In the genomic region with DNA sequence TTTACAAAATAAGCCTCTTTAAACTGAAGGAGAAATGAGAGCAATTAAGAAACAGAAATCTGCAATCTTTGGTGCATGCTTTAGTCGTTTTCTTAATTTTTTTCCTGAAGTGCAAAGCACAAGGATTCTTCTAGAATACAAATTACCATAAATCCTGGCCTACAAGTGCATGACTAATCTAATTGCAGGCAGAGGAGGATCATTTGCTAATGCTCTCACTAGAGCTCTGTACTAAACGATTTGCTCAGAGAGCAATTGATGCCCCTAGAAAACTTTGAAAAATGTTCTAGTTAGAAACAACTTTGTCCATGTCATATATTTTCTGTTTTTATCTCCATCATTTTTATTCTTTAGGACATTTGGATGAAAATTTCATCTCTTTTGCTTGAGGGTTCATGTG, we compare ENCODE assay signal across 21 cellular contexts.
"Had no signal": no experiment of that assay in that cellular context is flagged by ENCODE, and none has a peak within 500 bp of the region (broad histone marks: within the 10 kb centered on the region; RNA-seq: fewer than 3 reads in every experiment).

No MANE protein-coding gene starts in this region.

- H3K4me1 ChIP-seq: pancreas, prostate gland, sigmoid colon, stomach, tibial artery, transverse colon, upper lobe of right lung, uterus had no signal

- H3K4me3 ChIP-seq: pancreas, prostate gland, right lobe of liver, sigmoid colon, stomach, thoracic aorta, tibial artery, transverse colon, upper lobe of right lung, uterus had no signal

- H3K27me3 ChIP-seq: neutrophil, pancreas, right lobe of liver, sigmoid colon, stomach, tibial artery, transverse colon, upper lobe of right lung, uterus had no signal

- H3K27ac ChIP-seq: neutrophil, pancreas, prostate gland, right lobe of liver, sigmoid colon, stomach, thoracic aorta, tibial artery, transverse colon, upper lobe of right lung, uterus had no signal

- H3K36me3 ChIP-seq: neutrophil, pancreas, prostate gland, right lobe of liver, sigmoid colon, stomach, thoracic aorta, tibial artery, transverse colon, upper lobe of right lung, uterus had no signal

- H3K9me3 ChIP-seq: neutrophil, pancreas, prostate gland, right lobe of liver, sigmoid colon, stomach, thoracic aorta, tibial artery, transverse colon, upper lobe of right lung, uterus had no signal

- DNase-seq: naive thymus-derived CD8-positive, alpha-beta T cell; nephron progenitor cell; pancreas; right cardiac atrium; right lobe of liver; sigmoid colon; small intestine; stimulated activated CD4-positive, alpha-beta T cell treated with anti-CD3 and anti-CD28 coated beads, Interleukin-15, amount 100 ng/mL, for 24 hours; stimulated activated CD4-positive, alpha-beta T cell treated with anti-CD3 and anti-CD28 coated beads, Interleukin-2, amount 100 ng/mL, for 24 hours; stimulated activated CD4-positive, alpha-beta T cell treated with anti-CD3 and anti-CD28 coated beads, Interleukin-2, amount 100 ng/mL, for 48 hours; stimulated activated CD4-positive, alpha-beta T cell treated with anti-CD3 and anti-CD28 coated beads, Interleukin-4, amount 100 ng/mL, for 24 hours; stimulated activated naive B cell treated with anti-CD40 and anti-IgM and Interleukin-4, amounts not matched to agents 10 μg/mL and 1 μg/mL and 100 μg/mL, for 72 hours; stimulated activated naive CD4-positive, alpha-beta T cell treated with Interleukin-2 at 50 U/mL for 16 hours; stomach; tibial artery; transverse colon; upper lobe of right lung; uterus had no signal
